1 cellular context compared by ENCODE assay signal in the genomic region with DNA sequence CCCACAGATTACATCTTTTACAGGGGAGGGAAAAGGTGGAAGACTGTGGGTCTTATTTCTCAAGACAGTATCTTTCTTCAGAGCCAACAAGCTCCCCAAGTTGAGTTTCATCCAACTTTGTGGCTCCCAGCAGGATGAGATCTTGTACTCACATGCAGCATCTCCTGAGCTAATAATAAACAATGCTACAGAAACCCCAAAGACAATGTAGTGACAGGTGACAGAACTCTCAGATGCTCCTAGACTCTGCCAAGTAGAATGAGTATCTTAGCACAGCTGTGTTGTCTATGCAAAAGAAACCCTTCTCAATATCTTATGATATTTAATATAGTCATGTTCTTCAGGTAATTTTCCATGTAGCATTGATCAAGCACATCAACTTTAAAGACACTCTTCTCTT.
TF ChIP-seq lines count a peak whose summit lies in the region.

No MANE protein-coding gene starts in this region.

TF ChIP-seq in GM12878, 131 proteins besides CTCF, POLR2A, EP300 and RAD21 (continued from another document):
- TF ChIP-seq, protein P1, sequence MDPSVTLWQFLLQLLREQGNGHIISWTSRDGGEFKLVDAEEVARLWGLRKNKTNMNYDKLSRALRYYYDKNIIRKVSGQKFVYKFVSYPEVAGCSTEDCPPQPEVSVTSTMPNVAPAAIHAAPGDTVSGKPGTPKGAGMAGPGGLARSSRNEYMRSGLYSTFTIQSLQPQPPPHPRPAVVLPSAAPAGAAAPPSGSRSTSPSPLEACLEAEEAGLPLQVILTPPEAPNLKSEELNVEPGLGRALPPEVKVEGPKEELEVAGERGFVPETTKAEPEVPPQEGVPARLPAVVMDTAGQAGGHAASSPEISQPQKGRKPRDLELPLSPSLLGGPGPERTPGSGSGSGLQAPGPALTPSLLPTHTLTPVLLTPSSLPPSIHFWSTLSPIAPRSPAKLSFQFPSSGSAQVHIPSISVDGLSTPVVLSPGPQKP (IDR thresholded peaks at IDR 0.05; ENCODE audit: low read depth, low read length) = no peak
- TF ChIP-seq RCOR1 (conservative IDR thresholded peaks at IDR 0.05; ENCODE audit: low read depth, low read length) (no peak), CHD1 (IDR thresholded peaks at IDR 0.05; ENCODE audit: low read depth, low read length) (no peak), IKZF2 (IDR thresholded peaks at IDR 0.05) (no peak), FOXM1 (IDR thresholded peaks at IDR 0.05; ENCODE audit: low read depth, low read length) (no peak), SP1 (IDR thresholded peaks at IDR 0.05; ENCODE audit: low read depth, low read length) (no peak)
